Comparison of ENCODE assay signal across 8 cellular contexts in the genomic region with DNA sequence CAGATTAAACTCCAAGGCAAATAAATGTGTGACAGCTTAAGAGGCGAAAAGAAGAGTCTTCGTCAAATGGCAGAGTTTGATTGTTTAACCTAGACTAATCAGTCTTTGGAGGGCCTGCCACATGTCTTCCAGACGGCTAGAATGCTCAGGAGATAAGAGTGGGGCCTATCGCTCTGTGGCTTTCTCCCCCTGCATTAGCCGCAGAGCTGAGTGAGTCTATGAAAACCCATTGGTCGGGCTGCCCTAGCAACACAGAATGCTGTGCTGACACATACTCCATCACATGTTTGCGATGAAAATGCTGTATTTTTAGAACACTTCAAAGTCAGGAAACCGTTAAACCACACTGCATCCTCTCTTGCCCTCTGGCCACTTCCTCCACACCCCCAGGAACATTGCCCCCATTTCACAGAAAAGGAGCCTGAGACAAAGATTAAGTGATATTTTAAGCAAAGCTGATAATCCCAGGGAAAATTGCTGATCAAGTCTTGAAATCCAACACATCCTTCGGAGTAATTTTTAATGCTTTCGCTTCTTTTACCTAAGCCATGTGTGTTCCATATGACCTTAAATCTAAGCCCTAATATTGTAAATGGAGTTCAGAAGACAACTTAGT.
DNase-seq lines count a peak whose midpoint lies in the region; ATAC-seq lines count a peak whose summit lies in the region.

No MANE protein-coding gene starts in this region.

- intact Hi-C loops in activated CD4-positive, alpha-beta T cell treated with anti-CD3 and anti-CD28 coated beads for 36 hours (cut with DNase I, micrococcal nuclease), result loop anchor here (1.0 to 10.0 kb wide), 9 partner anchors 8 to 296 kb away; no protein-coding TSS in a partner anchor
- intact Hi-C loops in posterior cingulate gyrus (cut with DNase I), result no loop called here

- H3K27ac ChIP-seq in CD4-positive, CD25-positive, alpha-beta regulatory T cell (ENCODE audit: insufficient read depth, low read length, poor library complexity, severe bottlenecking), result peak overlapping the region; percentile 89
- H3K27ac ChIP-seq in effector memory CD4-positive, alpha-beta T cell (ENCODE audit: insufficient read depth, low read length, poor library complexity, severe bottlenecking), result peak overlapping the region; percentile 90

- POLR2A ChIA-PET in activated CD4-positive, alpha-beta T cell treated with anti-CD3 and anti-CD28 coated beads for 36 hours (lab: Charles Lee), result interaction anchor here (0.6 to 5.7 kb wide), 12 partner anchors 10 to 92 kb away, joined by 3 to 34 read pairs (median 4); no protein-coding TSS in a partner anchor

- H3K36me3 ChIP-seq in CD4-positive, CD25-positive, alpha-beta regulatory T cell (ENCODE audit: control insufficient read depth, insufficient read depth, low read length), result peaks cover 32% of the 10 kb centered on the region
- H3K36me3 ChIP-seq in effector memory CD4-positive, alpha-beta T cell (ENCODE audit: control insufficient read depth, insufficient read depth, low read length), result peaks cover 26% of the 10 kb centered on the region

- CTCF ChIA-PET in activated CD4-positive, alpha-beta T cell treated with anti-CD3 and anti-CD28 coated beads for 36 hours (lab: Charles Lee), result interaction anchor here (0.9 to 3.6 kb wide), 11 partner anchors 9 to 91 kb away, joined by 3 to 30 read pairs (median 5); no protein-coding TSS in a partner anchor

- H3K4me1 ChIP-seq in CD4-positive, CD25-positive, alpha-beta regulatory T cell (ENCODE audit: control insufficient read depth, insufficient read depth, low read length, poor library complexity, severe bottlenecking), result peaks cover 95% of the 10 kb centered on the region
- H3K4me1 ChIP-seq in effector memory CD4-positive, alpha-beta T cell (ENCODE audit: control insufficient read depth, insufficient read depth, low read length, poor library complexity, severe bottlenecking), result peaks cover 92% of the 10 kb centered on the region

- H3K4me3 Mint-ChIP-seq in CD4-positive, CD25-positive, alpha-beta regulatory T cell, result peak overlapping the region in 1 of 4 donors; percentile 89
- no peak overlapping the region for H3K4me3 Mint-ChIP-seq in activated CD4-positive, alpha-beta T cell treated with anti-CD3 and anti-CD28 coated beads for 36 hours

- no peaks in the 10 kb centered on the region for H3K27me3 Mint-ChIP-seq in CD4-positive, CD25-positive, alpha-beta regulatory T cell
- no peaks in the 10 kb centered on the region for H3K27me3 Mint-ChIP-seq in activated CD4-positive, alpha-beta T cell treated with anti-CD3 and anti-CD28 coated beads for 36 hours

- peak overlapping the region; percentile 99 for H3K4me3 ChIP-seq in CD4-positive, CD25-positive, alpha-beta regulatory T cell (ENCODE audit: low read depth, low read length)
- peak overlapping the region; percentile 17 for H3K4me3 ChIP-seq in effector memory CD4-positive, alpha-beta T cell (ENCODE audit: insufficient read depth, low read depth, low read length, poor library complexity, severe bottlenecking)

- H3K9me3 Mint-ChIP-seq in CD4-positive, CD25-positive, alpha-beta regulatory T cell, result no peaks in the 10 kb centered on the region
- no peaks in the 10 kb centered on the region for H3K9me3 Mint-ChIP-seq in activated CD4-positive, alpha-beta T cell treated with anti-CD3 and anti-CD28 coated beads for 36 hours (ENCODE audit: low read depth)

- H3K9me3 ChIP-seq in CD4-positive, CD25-positive, alpha-beta regulatory T cell (ENCODE audit: control insufficient read depth in 2 of 2, low read length in 2 of 2), result no peaks in the 10 kb centered on the region
- H3K9me3 ChIP-seq in effector memory CD4-positive, alpha-beta T cell (ENCODE audit: control insufficient read depth, low read length), result no peaks in the 10 kb centered on the region

- peak; percentile 88 for ATAC-seq in CD4-positive, CD25-positive, alpha-beta regulatory T cell (ENCODE audit: low read depth in 2 of 2)
- peak; percentile 75 for ATAC-seq in GM19468 (IDR thresholded peaks at IDR 0.05; ENCODE audit: extremely low read depth, unreplicated experiment)
- ATAC-seq in HG03575 (IDR thresholded peaks at IDR 0.05; ENCODE audit: extremely low read depth, insufficient number of reproducible peaks, low FRiP score, unreplicated experiment), result peak; percentile 60
- ATAC-seq in activated CD4-positive, alpha-beta T cell treated with anti-CD3 and anti-CD28 coated beads for 36 hours, result peak; percentile 72

- H3K4me1 Mint-ChIP-seq in CD4-positive, CD25-positive, alpha-beta regulatory T cell, result peaks cover 30 to 92% (median 70%) of the 10 kb centered on the region in 4 donors
- H3K4me1 Mint-ChIP-seq in activated CD4-positive, alpha-beta T cell treated with anti-CD3 and anti-CD28 coated beads for 36 hours, result peaks cover 94% of the 10 kb centered on the region

- H3K36me3 Mint-ChIP-seq in CD4-positive, CD25-positive, alpha-beta regulatory T cell, result peaks cover 57% of the 10 kb centered on the region
- H3K36me3 Mint-ChIP-seq in activated CD4-positive, alpha-beta T cell treated with anti-CD3 and anti-CD28 coated beads for 36 hours (ENCODE audit: low read depth), result peaks cover 87% of the 10 kb centered on the region

- H3K27me3 ChIP-seq in CD4-positive, CD25-positive, alpha-beta regulatory T cell (ENCODE audit: control insufficient read depth, insufficient read depth, low read length), result no peaks in the 10 kb centered on the region
- H3K27me3 ChIP-seq in effector memory CD4-positive, alpha-beta T cell (replicated peaks; ENCODE audit: control insufficient read depth, insufficient read depth, low read length, poor library complexity, severe bottlenecking), result no peaks in the 10 kb centered on the region

- H3K27ac Mint-ChIP-seq in CD4-positive, CD25-positive, alpha-beta regulatory T cell, result peak overlapping the region; percentile 96 to 99 (median 96)
- H3K27ac Mint-ChIP-seq in activated CD4-positive, alpha-beta T cell treated with anti-CD3 and anti-CD28 coated beads for 36 hours, result no peak overlapping the region

- peak; percentile 86 to 94 (median 90) for DNase-seq in CD4-positive, CD25-positive, alpha-beta regulatory T cell
- peak; percentile 90 for DNase-seq in activated CD4-positive, alpha-beta T cell treated with anti-CD3 and anti-CD28 coated beads for 36 hours
- DNase-seq in effector memory CD4-positive, alpha-beta T cell, result peak; percentile 88 to 89 (median 88)
- DNase-seq in posterior cingulate gyrus (peak in 6 of 10 donors; percentile 42 to 93 (median 66)), NCI-H2196 treated with DMSO at 0.1 percent for 48 hours (lab: John Stamatoyannopoulos, UW; ENCODE audit: unreplicated experiment) (no peak), DMS153 (lab: John Stamatoyannopoulos, UW) (no peak)

Comparison
In these comparisons a context has a peak if more than half of its experiments do, and no peak if none do; other contexts are left out.
1. DNase-seq: peak in CD4-positive, CD25-positive, alpha-beta regulatory T cell (3 of 3), activated CD4-positive, alpha-beta T cell treated with anti-CD3 and anti-CD28 coated beads for 36 hours (single experiment), effector memory CD4-positive, alpha-beta T cell (3 of 3) and posterior cingulate gyrus (6 of 10); none in NCI-H2196 treated with DMSO at 0.1 percent for 48 hours (single experiment) and DMS153 (single experiment).
2. Peak in every context shown above with its lines, with median percentiles within 50 percentile points of each other: ATAC-seq.